17 cellular contexts compared by ENCODE assay signal in the genomic region with DNA sequence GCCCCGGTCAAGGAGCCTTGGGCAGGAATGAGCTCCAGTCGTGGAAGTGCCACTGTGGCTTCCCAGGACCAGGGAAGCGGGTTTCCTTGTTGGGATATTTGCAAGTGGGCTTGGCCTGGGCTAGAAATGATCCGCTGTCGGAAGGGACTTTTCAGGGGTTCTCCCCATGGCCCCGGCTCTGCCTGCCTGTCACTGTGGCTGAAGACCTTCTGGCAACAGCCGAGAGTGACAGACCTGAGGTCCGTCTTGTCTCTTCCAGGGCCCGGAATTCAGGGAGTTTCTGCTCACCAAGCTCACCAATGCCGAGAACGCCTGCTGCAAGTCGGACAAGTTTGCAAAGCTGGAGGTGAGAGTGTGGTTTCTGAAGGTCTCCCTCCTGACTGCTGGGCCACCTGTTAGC. TPM values are rescaled to one million over a fixed set of nuclear protein-coding genes. Genes with fewer than 3 reads are reported as not detected.
A peak's percentile ranks its signal among the peaks of the same experiment; 100 is the strongest.
DNase-seq lines count a peak whose midpoint lies in the region; ATAC-seq and TF ChIP-seq lines count a peak whose summit lies in the region.
"Had no signal": no experiment of that assay in that cellular context is flagged by ENCODE, and none has a peak within 500 bp of the region (broad histone marks: within the 10 kb centered on the region; RNA-seq: fewer than 3 reads in every experiment).

No MANE protein-coding gene starts in this region.

- WGBS in neuronal stem cell (ENCODE audit: extremely low coverage in 2 of 2, insufficient read length in 2 of 2, insufficient replicate concordance in 1 of 2), 2 donors: no CpG with 5 or more reads among the region's 12 CpGs

- H3K9ac ChIP-seq in BLaER1 treated with 17β-estradiol and CSF1 and Interleukin-3, amounts not matched to agents 10 nM and 100 nM: 0 out of 22 replicates have a peak overlapping the region, but pooled peaks of 1 of the 11 experiments have one; percentile 72
- H3K9ac ChIP-seq in neuronal stem cell (ENCODE audit: low read depth, low read length, poor library complexity): no peak overlapping the region
- H3K9ac ChIP-seq: KMS-11 had no signal

- H2BK5ac ChIP-seq in neuronal stem cell (ENCODE audit: low read length): peak overlapping the region; percentile 42

- H3K4ac ChIP-seq in neuronal stem cell (ENCODE audit: low read length): no peak overlapping the region

- H3K9me3 Mint-ChIP-seq in HFFc6: no peaks in the 10 kb centered on the region; the same call in 1 of the 2 replicates
- no peaks in the 10 kb centered on the region for H3K9me3 Mint-ChIP-seq in chondrocyte (ENCODE audit: low read depth)
- H3K9me3 Mint-ChIP-seq: CD8-positive, alpha-beta memory T cell had no signal

- H3K27me3 Mint-ChIP-seq in HFFc6 (ENCODE audit: insufficient read depth) (peaks cover 1% of the 10 kb centered on the region), chondrocyte (ENCODE audit: low read depth) (no peaks in the 10 kb centered on the region)
- H3K27me3 Mint-ChIP-seq: CD8-positive, alpha-beta memory T cell had no signal

- TF ChIP-seq CTCF in HFFc6 (IDR thresholded peaks at IDR 0.05): no peak
- no peak for TF ChIP-seq CTCF in chondrocyte (IDR thresholded peaks at IDR 0.05)
- TF ChIP-seq CTCF in foreskin keratinocyte (conservative IDR thresholded peaks at IDR 0.05): no peak

- H3K4me2 ChIP-seq in BLaER1 treated with 17β-estradiol and CSF1 and Interleukin-3, amounts not matched to agents 10 nM and 100 nM: peak overlapping the region in 10 of 11 experiments; percentile 91 to 98 (median 95); a peak in 18 of 22 replicates
- no peak overlapping the region for H3K4me2 ChIP-seq in neuronal stem cell (ENCODE audit: insufficient read depth, low read length, poor library complexity, severe bottlenecking)
- H3K4me2 ChIP-seq: KMS-11 had no signal

- H2AFZ ChIP-seq in neuronal stem cell (ENCODE audit: low read length): no peak overlapping the region

- H2AK5ac ChIP-seq in neuronal stem cell (ENCODE audit: low read depth, low read length): no peak overlapping the region

- H3K36me3 Mint-ChIP-seq in HFFc6 (ENCODE audit: low read depth) (peaks cover 12% of the 10 kb centered on the region; the same call in 1 of the 2 replicates), chondrocyte (ENCODE audit: low read depth) (no peaks in the 10 kb centered on the region)

- H4K8ac ChIP-seq in neuronal stem cell (ENCODE audit: low read depth, low read length): no peak overlapping the region

- peaks cover 43 to 64% (median 48%) of the 10 kb centered on the region in 10 experiments for H3K4me1 ChIP-seq in BLaER1 treated with 17β-estradiol and CSF1 and Interleukin-3, amounts not matched to agents 10 nM and 100 nM
- H3K4me1 ChIP-seq in neuronal stem cell (ENCODE audit: control insufficient read depth in 2 of 2, insufficient read depth in 1 of 2, low read depth in 1 of 2, low read length in 2 of 2) (peaks cover 0 to 7% of the 10 kb centered on the region in 2 donors), foreskin keratinocyte (peaks cover 8% of the 10 kb centered on the region)
- H3K4me1 ChIP-seq: HAP-1 had no signal

- H3K27me3 ChIP-seq in BLaER1 treated with 17β-estradiol and CSF1 and Interleukin-3, amounts not matched to agents 10 nM and 100 nM: no peaks in the 10 kb centered on the region
- H3K27me3 ChIP-seq in neuronal stem cell (ENCODE audit: control insufficient read depth in 3 of 3, insufficient read depth in 3 of 3, low read depth in 1 of 3, low read length in 3 of 3): no peaks in the 10 kb centered on the region
- no peaks in the 10 kb centered on the region for H3K27me3 ChIP-seq in foreskin keratinocyte

- peak overlapping the region; percentile 27 for H3K18ac ChIP-seq in neuronal stem cell (ENCODE audit: low read length)

- no peak overlapping the region for H3K4me3 ChIP-seq in BLaER1 treated with 17β-estradiol and CSF1 and Interleukin-3, amounts not matched to agents 10 nM and 100 nM
- no peak overlapping the region for H3K4me3 ChIP-seq in neuronal stem cell (ENCODE audit: low read length in 2 of 2)
- H3K4me3 ChIP-seq: HAP-1 had no signal

- no peak overlapping the region for H4K91ac ChIP-seq in neuronal stem cell (ENCODE audit: low read depth, low read length, poor library complexity)

- no peak overlapping the region for H3K23ac ChIP-seq in neuronal stem cell (ENCODE audit: low read depth, low read length, poor library complexity)

- no peak overlapping the region for H2BK120ac ChIP-seq in neuronal stem cell (ENCODE audit: low read depth, low read length)

- no peak overlapping the region for H2BK15ac ChIP-seq in neuronal stem cell (ENCODE audit: low read length)

- ATAC-seq in HG03025 (IDR thresholded peaks at IDR 0.05; ENCODE audit: low FRiP score, unreplicated experiment) (no peak), foreskin keratinocyte (no peak), GM21390 (IDR thresholded peaks at IDR 0.05; ENCODE audit: unreplicated experiment) (no peak)
- ATAC-seq: HepG2, Panc1 had no signal

- H4K20me1 ChIP-seq in BLaER1 treated with 17β-estradiol and CSF1 and Interleukin-3, amounts not matched to agents 10 nM and 100 nM: peaks cover 13 to 63% (median 43%) of the 10 kb centered on the region in 11 experiments; a peak in 21 of 22 replicates

- DNase-seq in HFFc6 (no peak), chondrocyte (ENCODE audit: low spot score) (peak; percentile 78), neuronal stem cell (ENCODE audit: low spot score) (no peak), foreskin keratinocyte (no peak)
- DNase-seq: CD8-positive, alpha-beta memory T cell; NCI-H1092; NCI-H146; NCI-H2081; Right ventricle myocardium superior had no signal

- H3K14ac ChIP-seq in neuronal stem cell (ENCODE audit: low read length): no peak overlapping the region

- H3K27ac ChIP-seq in BLaER1 treated with 17β-estradiol and CSF1 and Interleukin-3, amounts not matched to agents 10 nM and 100 nM: peak overlapping the region in 1 of 11 experiments; percentile 81; a peak in 3 of 22 replicates
- H3K27ac ChIP-seq in neuronal stem cell (replicated peaks; ENCODE audit: low read length): no peak overlapping the region
- H3K27ac ChIP-seq in foreskin keratinocyte: no peak overlapping the region
- H3K27ac ChIP-seq: KMS-11 had no signal

- H3K79me1 ChIP-seq in neuronal stem cell (ENCODE audit: low read depth, low read length): no peaks in the 10 kb centered on the region

- H3K27ac Mint-ChIP-seq in HFFc6 (peak overlapping the region; percentile 9; the same call in 1 of the 2 replicates), chondrocyte (ENCODE audit: unreplicated experiment) (no peak overlapping the region)

- H3K36me3 ChIP-seq in BLaER1 treated with 17β-estradiol and CSF1 and Interleukin-3, amounts not matched to agents 10 nM and 100 nM: peaks cover 28 to 58% (median 56%) of the 10 kb centered on the region in 11 experiments
- no peaks in the 10 kb centered on the region for H3K36me3 ChIP-seq in neuronal stem cell (replicated peaks in 1 of 2; ENCODE audit: control insufficient read depth in 2 of 2, insufficient read depth in 2 of 2, low read length in 2 of 2)
- H3K36me3 ChIP-seq: HAP-1 had no signal

- H3K4me1 Mint-ChIP-seq in HFFc6 (ENCODE audit: low read depth) (peaks cover 28% of the 10 kb centered on the region), chondrocyte (ENCODE audit: low read depth) (peaks cover 21% of the 10 kb centered on the region)

- no peak overlapping the region for H2BK12ac ChIP-seq in neuronal stem cell (ENCODE audit: low read length)

- H3K4me3 Mint-ChIP-seq in HFFc6 (no peak overlapping the region), chondrocyte (ENCODE audit: unreplicated experiment) (no peak overlapping the region)

- H3K9me3 ChIP-seq in BLaER1 treated with 17β-estradiol and CSF1 and Interleukin-3, amounts not matched to agents 10 nM and 100 nM (replicated peaks in 1 of 11): no peaks in the 10 kb centered on the region
- no peaks in the 10 kb centered on the region for H3K9me3 ChIP-seq in neuronal stem cell (replicated peaks in 1 of 2; ENCODE audit: control insufficient read depth in 2 of 2, insufficient read depth in 1 of 2, low read depth in 1 of 2, low read length in 2 of 2)
- H3K9me3 ChIP-seq: HAP-1 had no signal

RNA-seq across cellular contexts. Expression of gene OR1D5, which starts 57.7 kb away (rescaled TPM):
- total RNA-seq in HFFc6 (2021; fragmentation: NEBNext Ultra II Directional; extraction: Animal tissue kit (Norgen Biotek cat#: 25700)): not detected
- total RNA-seq in chondrocyte (not detected in 3 replicates), foreskin keratinocyte (not detected in 2 replicates)
- not detected for polyA plus RNA-seq in neuronal stem cell (2013, experiment 1 of 2)
- polyA plus RNA-seq in neuronal stem cell (2013, experiment 2 of 2): not detected
- not detected in 2 replicates for polyA plus RNA-seq in foreskin keratinocyte
- total RNA-seq: CD8-positive, alpha-beta memory T cell; HepG2; MCF 10A; Right ventricle myocardium superior had no signal
- polyA plus RNA-seq: HepG2 had no signal
